In the genomic region with DNA sequence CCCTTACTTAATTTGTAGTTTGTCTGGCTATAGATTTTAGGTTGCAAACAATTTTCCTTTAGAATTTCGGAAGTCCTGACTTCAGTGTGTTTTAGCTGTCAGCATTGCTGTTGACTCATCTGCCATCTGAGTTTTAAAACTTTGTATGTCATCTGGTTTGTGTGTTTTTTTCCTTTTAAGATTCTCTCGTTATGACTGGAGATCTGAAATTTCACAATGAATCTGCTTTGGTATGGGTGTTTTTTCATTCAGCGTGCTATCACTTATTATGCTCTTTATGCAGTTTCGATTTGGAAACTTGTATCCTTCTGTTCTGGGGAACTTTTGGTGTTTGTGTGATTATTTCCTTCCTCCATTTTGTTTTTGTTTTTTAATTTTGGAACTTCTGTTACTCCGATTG, we compare ENCODE assay signal across 16 cellular contexts. TPM values are rescaled to one million over a fixed set of nuclear protein-coding genes. Genes with fewer than 3 reads are reported as not detected.
DNase-seq lines count a peak whose midpoint lies in the region; ATAC-seq and TF ChIP-seq lines count a peak whose summit lies in the region.
"Had no signal": no experiment of that assay in that cellular context is flagged by ENCODE, and none has a peak within 500 bp of the region (broad histone marks: within the 10 kb centered on the region; RNA-seq: fewer than 3 reads in every experiment).

No MANE protein-coding gene starts in this region.

- H3K9me3 ChIP-seq in psoas muscle = peaks cover 13% of the 10 kb centered on the region
- H3K9me3 ChIP-seq: breast epithelium, pancreas had no signal

- peaks cover 4% of the 10 kb centered on the region for H3K9me3 Mint-ChIP-seq in activated CD8-positive, alpha-beta memory T cell treated with anti-CD3 and anti-CD28 coated beads, Interleukin-2, amount 10 ng/mL, durations not matched to agents 7 days and 5 days (ENCODE audit: low read depth)
- H3K9me3 Mint-ChIP-seq in nephron progenitor cell = peaks cover 28% of the 10 kb centered on the region
- H3K9me3 Mint-ChIP-seq: type B pancreatic cell had no signal

- CTCF ChIA-PET in activated CD8-positive, alpha-beta memory T cell treated with anti-CD3 and anti-CD28 coated beads, Interleukin-2, amount 10 ng/mL, durations not matched to agents 7 days and 5 days (lab: Charles Lee) = interaction anchor here (1.1 to 1.5 kb wide), 2 partner anchors 13 to 30 kb away, joined by 3 read pairs; no protein-coding TSS in a partner anchor

- H3K36me3 Mint-ChIP-seq in activated CD8-positive, alpha-beta memory T cell treated with anti-CD3 and anti-CD28 coated beads, Interleukin-2, amount 10 ng/mL, durations not matched to agents 7 days and 5 days = peaks cover 20% of the 10 kb centered on the region
- H3K36me3 Mint-ChIP-seq in nephron progenitor cell (ENCODE audit: low read depth) = no peaks in the 10 kb centered on the region
- H3K36me3 Mint-ChIP-seq: type B pancreatic cell had no signal

- H3K4me3 ChIP-seq in psoas muscle = no peak overlapping the region
- H3K4me3 ChIP-seq: breast epithelium, esophagus muscularis mucosa, pancreas had no signal

- no peaks in the 10 kb centered on the region for H3K4me1 ChIP-seq in psoas muscle
- H3K4me1 ChIP-seq: breast epithelium, esophagus muscularis mucosa, pancreas had no signal

- no peaks in the 10 kb centered on the region for H3K27me3 Mint-ChIP-seq in activated CD8-positive, alpha-beta memory T cell treated with anti-CD3 and anti-CD28 coated beads, Interleukin-2, amount 10 ng/mL, durations not matched to agents 7 days and 5 days
- peaks cover 3% of the 10 kb centered on the region for H3K27me3 Mint-ChIP-seq in nephron progenitor cell (ENCODE audit: low read depth, poor library complexity)
- H3K27me3 Mint-ChIP-seq: type B pancreatic cell had no signal

- H3K27ac ChIP-seq in psoas muscle = no peak overlapping the region
- H3K27ac ChIP-seq: breast epithelium, esophagus muscularis mucosa, pancreas had no signal

- no peak for DNase-seq in activated CD8-positive, alpha-beta memory T cell treated with anti-CD3 and anti-CD28 coated beads, Interleukin-2, amount 10 ng/mL, durations not matched to agents 7 days and 5 days
- DNase-seq in activated CD8-positive, alpha-beta memory T cell treated with anti-CD3 and anti-CD28 coated beads for 24 hours = no peak
- DNase-seq in nephron progenitor cell = no peak
- DNase-seq in DMS153 (lab: John Stamatoyannopoulos, UW) = no peak
- no peak for DNase-seq in stimulated activated CD8-positive, alpha-beta memory T cell treated with anti-CD3 and anti-CD28 coated beads, Interleukin-4, amount 100 ng/mL, for 48 hours
- DNase-seq in psoas muscle = no peak
- DNase-seq: activated CD8-positive, alpha-beta memory T cell treated with anti-CD3 and anti-CD28 coated beads, Interleukin-2, amount 50 U/mL, for 48 hours; HCEC 1CT; KBM-7; NCI-H446 treated with DMSO at 0.1 percent for 48 hours; pancreas had no signal

- peak; percentile 94 for ATAC-seq in activated CD8-positive, alpha-beta memory T cell treated with anti-CD3 and anti-CD28 coated beads, Interleukin-2, amount 10 ng/mL, durations not matched to agents 7 days and 5 days
- ATAC-seq in GM21515 (IDR thresholded peaks at IDR 0.05; ENCODE audit: unreplicated experiment) = peak; percentile 58
- peak; percentile 86 for ATAC-seq in HG03442 (IDR thresholded peaks at IDR 0.05; ENCODE audit: unreplicated experiment)
- ATAC-seq in psoas muscle = no peak
- ATAC-seq: pancreas had no signal

- H3K4me1 Mint-ChIP-seq in activated CD8-positive, alpha-beta memory T cell treated with anti-CD3 and anti-CD28 coated beads, Interleukin-2, amount 10 ng/mL, durations not matched to agents 7 days and 5 days = peaks cover 13% of the 10 kb centered on the region
- no peaks in the 10 kb centered on the region for H3K4me1 Mint-ChIP-seq in nephron progenitor cell

- intact Hi-C loops in psoas muscle (cut with DNase I) = no loop called here

- 77 to 92% (median 79%) methylated on average over 5 of the region's 5 CpGs for WGBS in psoas muscle, 3 donors

- H3K27me3 ChIP-seq in psoas muscle (ENCODE audit: insufficient read depth in 3 of 3, low read length in 2 of 3) = no peaks in the 10 kb centered on the region
- H3K27me3 ChIP-seq: breast epithelium, esophagus muscularis mucosa, pancreas had no signal

- no peaks in the 10 kb centered on the region for H3K36me3 ChIP-seq in psoas muscle (ENCODE audit: insufficient read depth in 1 of 2, low read depth in 1 of 2)
- H3K36me3 ChIP-seq: breast epithelium, esophagus muscularis mucosa, pancreas had no signal

- peak overlapping the region; percentile 52 for H3K4me3 Mint-ChIP-seq in activated CD8-positive, alpha-beta memory T cell treated with anti-CD3 and anti-CD28 coated beads, Interleukin-2, amount 10 ng/mL, durations not matched to agents 7 days and 5 days
- no peak overlapping the region for H3K4me3 Mint-ChIP-seq in nephron progenitor cell
- H3K4me3 Mint-ChIP-seq: type B pancreatic cell had no signal

- peak overlapping the region; percentile 80 for H3K27ac Mint-ChIP-seq in activated CD8-positive, alpha-beta memory T cell treated with anti-CD3 and anti-CD28 coated beads, Interleukin-2, amount 10 ng/mL, durations not matched to agents 7 days and 5 days
- H3K27ac Mint-ChIP-seq in nephron progenitor cell = peak overlapping the region; percentile 4
- H3K27ac Mint-ChIP-seq: type B pancreatic cell had no signal

- TF ChIP-seq CTCF in nephron progenitor cell (IDR thresholded peaks at IDR 0.05) (no peak), psoas muscle (IDR thresholded peaks at IDR 0.05) (no peak)

RNA-seq across cellular contexts. Expression of a gene that starts 53.7 kb away (rescaled TPM):
- 10 to 100 TPM; 20.0 to 22.2 TPM for total RNA-seq in activated CD8-positive, alpha-beta memory T cell treated with anti-CD3 and anti-CD28 coated beads, Interleukin-2, amount 10 ng/mL, durations not matched to agents 7 days and 5 days
- 10 to 100 TPM; 20.8 to 25.3 (median 23.6) TPM for total RNA-seq in psoas muscle
- 10 to 100 TPM in 2 of 3 donors, 1 to 10 TPM in 1; 5.3 to 12.0 (median 10.4) TPM for polyA plus RNA-seq in psoas muscle

Comparison
In these comparisons a context has a peak if more than half of its experiments do, and no peak if none do; other contexts are left out.
1. ATAC-seq: peak in activated CD8-positive, alpha-beta memory T cell treated with anti-CD3 and anti-CD28 coated beads, Interleukin-2, amount 10 ng/mL, durations not matched to agents 7 days and 5 days (single experiment), GM21515 (single experiment) and HG03442 (single experiment); none in psoas muscle (0 of 4).